Comparison of ENCODE assay signal across 8 cellular contexts in genomic region chr10:87083576-87084290, GRCh38. TPM values are rescaled to one million over a fixed set of nuclear protein-coding genes. Genes with fewer than 3 reads are reported as not detected.
DNase-seq lines count a peak whose midpoint lies in the region; ATAC-seq, FAIRE-seq and TF ChIP-seq lines count a peak whose summit lies in the region.
"Not testable (repeated sequence)": the region's sequence is repeated elsewhere in the genome, so short reads cannot be mapped to it uniquely, and the experiment has no call there.

No MANE protein-coding gene starts in this region.

- H3K27ac ChIP-seq in AG04450 (ENCODE audit: low read depth, low read length) (peak overlapping the region; percentile 90), endothelial cell of umbilical vein (ENCODE audit: insufficient read depth, low read depth, low read length) (peak overlapping the region; percentile 90), HepG2 (ENCODE audit: extremely low read length, insufficient read depth, low read length) (peak overlapping the region; percentile 67), skin epidermis (peak overlapping the region in 19 of 21 experiments; percentile 19 to 85 (median 67))

- TF ChIP-seq RAD21 in HepG2 (CRISPR knock-in tag; IDR thresholded peaks at IDR 0.05): not testable (repeated sequence)

- H3K9ac ChIP-seq in endothelial cell of umbilical vein (replicated peaks; ENCODE audit: extremely low read depth, insufficient read depth, low read length) (peak overlapping the region; percentile 49), HepG2 (ENCODE audit: insufficient read depth, low read depth, low read length) (0 out of 2 replicates have a peak overlapping the region, but pooled peaks have one; percentile 29)

- WGBS in HepG2 (ENCODE audit: low lambda C conversion rate): 24% methylated on average over 5 of the region's 5 CpGs

- not testable (repeated sequence) for H3K9me3 ChIP-seq in AG04450 (ENCODE audit: control insufficient read depth, insufficient read depth, low read length); endothelial cell of umbilical vein (replicated peaks; ENCODE audit: control insufficient read depth, insufficient read depth, low read length); HepG2 (ENCODE audit: low read length)

- H3K27me3 Mint-ChIP-seq in activated naive CD8-positive, alpha-beta T cell treated with anti-CD3 and anti-CD28 coated beads, Interleukin-2, amount 50 U/mL, for 24 hours: not testable (repeated sequence)

- H3K79me2 ChIP-seq in endothelial cell of umbilical vein (ENCODE audit: control insufficient read depth, insufficient read depth, low read length): peaks cover 51% of the 10 kb centered on the region
- peaks cover 76% of the 10 kb centered on the region for H3K79me2 ChIP-seq in HepG2 (ENCODE audit: insufficient read depth, low read length)

- peaks cover 62% of the 10 kb centered on the region for H3K4me1 Mint-ChIP-seq in activated naive CD8-positive, alpha-beta T cell treated with anti-CD3 and anti-CD28 coated beads, Interleukin-2, amount 50 U/mL, for 24 hours

- H3K36me3 Mint-ChIP-seq in activated naive CD8-positive, alpha-beta T cell treated with anti-CD3 and anti-CD28 coated beads, Interleukin-2, amount 50 U/mL, for 24 hours (ENCODE audit: low read depth): peaks cover 49% of the 10 kb centered on the region

- not testable (repeated sequence) for H4K20me1 ChIP-seq in endothelial cell of umbilical vein (replicated peaks; ENCODE audit: control insufficient read depth, extremely low read depth, insufficient read depth, low read length)
- H4K20me1 ChIP-seq in HepG2 (ENCODE audit: insufficient read depth, low read length): peaks cover 63% of the 10 kb centered on the region

- CTCF ChIA-PET in AG04450 (lab: Charles Lee); HepG2 (lab: Yijun Ruan, JAX; ENCODE audit: low intra/inter-chr PET ratio, low total read pairs): not testable (repeated sequence)
- CTCF ChIA-PET in endothelial cell of umbilical vein (lab: Charles Lee): interaction anchor here (0.7 to 2.0 kb wide), 3 partner anchors 9 to 12 kb away, joined by 4 to 9 read pairs (median 5); partner anchors contain the start of gene SHLD2

- H3K4me2 ChIP-seq in endothelial cell of umbilical vein (ENCODE audit: insufficient read depth, low read length): peak overlapping the region; percentile 39
- H3K4me2 ChIP-seq in HepG2 (ENCODE audit: low read depth, low read length): peak overlapping the region; percentile 45

- intact Hi-C loops in endothelial cell of umbilical vein (cut with micrococcal nuclease): loop anchor here (1.0 to 2.0 kb wide), 2 partner anchors 9 to 115 kb away; partner anchors contain the start of gene ADIRF
- intact Hi-C loops in HepG2 (cut with micrococcal nuclease; ENCODE audit: unreplicated experiment): not testable (repeated sequence)

- TF ChIP-seq CTCF in AG04450 (IDR thresholded peaks at IDR 0.05; ENCODE audit: low read depth, low read length); endothelial cell of umbilical vein (IDR thresholded peaks at IDR 0.05; ENCODE audit: extremely low read depth in 1 of 2, insufficient read depth in 1 of 2, low read depth in 1 of 2, low read length in 2 of 2); HepG2 (CRISPR knock-in tag; IDR thresholded peaks at IDR 0.05): not testable (repeated sequence)

- FAIRE-seq in endothelial cell of umbilical vein (lab: Jason Lieb, UNC); HepG2 (lab: Jason Lieb, UNC): not testable (repeated sequence)

- ATAC-seq in GM21423 (IDR thresholded peaks at IDR 0.05; ENCODE audit: unreplicated experiment) (peak; percentile 34), HG03354 (IDR thresholded peaks at IDR 0.05; ENCODE audit: poor library complexity, severe bottlenecking, unreplicated experiment) (peak; percentile 54), HepG2 (peak; percentile 87)
- ATAC-seq in activated naive CD8-positive, alpha-beta T cell treated with anti-CD3 and anti-CD28 coated beads, Interleukin-2, amount 50 U/mL, for 24 hours: peak; percentile 77

- peak overlapping the region; percentile 95 for H3K27ac Mint-ChIP-seq in activated naive CD8-positive, alpha-beta T cell treated with anti-CD3 and anti-CD28 coated beads, Interleukin-2, amount 50 U/mL, for 24 hours

- not testable (repeated sequence) for TF ChIP-seq POLR2A in endothelial cell of umbilical vein (IDR thresholded peaks at IDR 0.05; ENCODE audit: low read depth, low read length)
- TF ChIP-seq POLR2A in HepG2 (IDR thresholded peaks at IDR 0.05; ENCODE audit: insufficient read depth in 1 of 2, low read depth in 2 of 2, low read length in 2 of 2): 0 out of 4 replicates have a peak, but pooled peaks of 1 of the 2 experiments have one; percentile 3

- TF ChIP-seq EP300 in HepG2 (IDR thresholded peaks at IDR 0.05; ENCODE audit: low read depth in 2 of 2, low read length in 2 of 2); HepG2 (CRISPR knock-in tag; IDR thresholded peaks at IDR 0.05; ENCODE audit: borderline replicate concordance): not testable (repeated sequence)

- POLR2A ChIA-PET in AG04450 (lab: Yijun Ruan, JAX) (interaction anchor here (1.1 to 1.7 kb wide), 2 partner anchors 9 to 11 kb away, joined by 3 to 4 read pairs; partner anchors contain the start of genes GLUD1 and SHLD2), HepG2 (lab: Yijun Ruan, JAX) (interaction anchor here (1.1 to 3.3 kb wide), 2 partner anchors 9 to 12 kb away, joined by 3 to 14 read pairs; no protein-coding TSS in a partner anchor)
- POLR2A ChIA-PET in endothelial cell of umbilical vein (lab: Charles Lee): not testable (repeated sequence)

- DNase-seq in AG04450 (ENCODE audit: low read depth, low spot score) (peak; percentile 30), T-helper 1 cell (peak in 4 of 5 donors; percentile 23 to 44 (median 28)), endothelial cell of umbilical vein (ENCODE audit: low read depth, low spot score) (peak; percentile 84), HepG2 (ENCODE audit: low spot score) (peak; percentile 66)
- DNase-seq in activated naive CD8-positive, alpha-beta T cell treated with anti-CD3 and anti-CD28 coated beads, Interleukin-2, amount 50 U/mL, for 24 hours: not testable (repeated sequence)

- H3K9me3 Mint-ChIP-seq in activated naive CD8-positive, alpha-beta T cell treated with anti-CD3 and anti-CD28 coated beads, Interleukin-2, amount 50 U/mL, for 24 hours: not testable (repeated sequence)

- H3K4me1 ChIP-seq in endothelial cell of umbilical vein (ENCODE audit: control insufficient read depth, extremely low read depth, insufficient read depth, low read length) (peaks cover 30% of the 10 kb centered on the region), HepG2 (ENCODE audit: insufficient read depth, low read length) (peaks cover 71% of the 10 kb centered on the region)

- H3K4me3 ChIP-seq in AG04450 (ENCODE audit: low read depth, low read length); endothelial cell of umbilical vein (replicated peaks in 1 of 3; ENCODE audit: insufficient read depth in 1 of 3, low read depth in 1 of 3, low read length in 3 of 3); HepG2 (replicated peaks in 1 of 3; ENCODE audit: insufficient read depth in 1 of 3, low read depth in 2 of 3, low read length in 3 of 3); skin epidermis: not testable (repeated sequence)

- H3K9me1 ChIP-seq in endothelial cell of umbilical vein (replicated peaks; ENCODE audit: control insufficient read depth, extremely low read depth, insufficient read depth, low read length): not testable (repeated sequence)

- H3K27me3 ChIP-seq in AG04450 (ENCODE audit: control insufficient read depth, insufficient read depth, low read length); endothelial cell of umbilical vein (ENCODE audit: control insufficient read depth in 2 of 2, insufficient read depth in 2 of 2, low read length in 2 of 2); HepG2 (ENCODE audit: control insufficient read depth in 1 of 2, insufficient read depth in 2 of 2, low read length in 2 of 2): not testable (repeated sequence)

- TSS peak; percentile 75 for BruUV-seq in endothelial cell of umbilical vein (replicated peaks; lab: Mats Ljungman, UMichigan)
- not testable (repeated sequence) for BruUV-seq in HepG2 (replicated peaks; lab: Mats Ljungman, UMichigan)

- H3K36me3 ChIP-seq in endothelial cell of umbilical vein (ENCODE audit: control insufficient read depth in 2 of 2, extremely low read depth in 1 of 2, insufficient read depth in 2 of 2, low read length in 2 of 2): not testable (repeated sequence)
- peaks cover 2 to 23% of the 10 kb centered on the region in 2 experiments; a peak in 4 of 5 replicates for H3K36me3 ChIP-seq in HepG2 (replicated peaks in 1 of 2; ENCODE audit: control insufficient read depth in 1 of 2, insufficient read depth in 2 of 2, low read length in 2 of 2)

- not testable (repeated sequence) for H2AFZ ChIP-seq in endothelial cell of umbilical vein (ENCODE audit: low read depth, low read length); HepG2 (ENCODE audit: low read length)

- in situ Hi-C loops in HepG2 (cut with HindIII; ENCODE audit: extremely low pct_ligation_motif_present, low pct_unique_long_range_greater_than_20kb): not testable (repeated sequence)

- peak overlapping the region; percentile 49 for H3K4me3 Mint-ChIP-seq in activated naive CD8-positive, alpha-beta T cell treated with anti-CD3 and anti-CD28 coated beads, Interleukin-2, amount 50 U/mL, for 24 hours

- dilution Hi-C loops in endothelial cell of umbilical vein (cut with MboI; ENCODE audit: extremely low pct_ligation_motif_present, low sequenced_read_pairs): not testable (repeated sequence)

RNA-seq across cellular contexts. Expression of gene GLUD1, which starts 10.9 kb away (rescaled TPM):
- polyA plus RNA-seq in AG04450 (2011; rRNA removed): 108 and 127 TPM in 2 replicates
- 79.0 and 94.0 TPM in 2 replicates for polyA minus RNA-seq in AG04450 (2011; rRNA and poly(A)+ RNA removed)
- 86.6 and 94.7 TPM in 2 replicates for total RNA-seq in endothelial cell of umbilical vein
- 34.1 and 41.9 TPM in 2 replicates for polyA plus RNA-seq in endothelial cell of umbilical vein
- 48.4 and 49.4 TPM in 2 replicates for polyA plus RNA-seq in endothelial cell of umbilical vein (2011; cell fraction: cytosol; rRNA removed)
- 46.3 and 52.0 TPM in 2 replicates for polyA plus RNA-seq in endothelial cell of umbilical vein (2011; cell fraction: nucleus; rRNA removed)
- 105 and 122 TPM in 2 replicates for polyA plus RNA-seq in endothelial cell of umbilical vein (2012)
- 65.3 and 69.5 TPM in 2 replicates for polyA minus RNA-seq in endothelial cell of umbilical vein
- polyA minus RNA-seq in endothelial cell of umbilical vein (2011; cell fraction: cytosol; rRNA and poly(A)+ RNA removed): 60.5 TPM
- 24.5 and 33.5 TPM in 2 replicates for polyA minus RNA-seq in endothelial cell of umbilical vein (2011; cell fraction: nucleus; rRNA and poly(A)+ RNA removed)
- total RNA-seq in HepG2 (2016; rRNA removed; fragmentation: Illumina TruSeq; extraction: Trizol): 798 and 1,108 TPM in 2 replicates
- total RNA-seq in HepG2 (2016; cell fraction: cytosol; rRNA removed; fragmentation: Illumina TruSeq; extraction: Trizol; ENCODE audit: low read depth): 64.0 and 73.9 TPM in 2 replicates
- 786 and 1,126 TPM in 2 replicates for total RNA-seq in HepG2 (2016; cell fraction: insoluble cytoplasmic fraction; rRNA removed; fragmentation: Illumina TruSeq; extraction: Trizol)
- 188 and 209 TPM in 2 replicates for total RNA-seq in HepG2 (2016; cell fraction: membrane; rRNA removed; fragmentation: Illumina TruSeq; extraction: Trizol)
- total RNA-seq in HepG2 (2016; cell fraction: nucleus; rRNA removed; fragmentation: Illumina TruSeq; extraction: Trizol): 366 and 405 TPM in 2 replicates
- 286 and 301 TPM in 2 replicates for polyA plus RNA-seq in HepG2 (2011; rRNA removed)
- polyA plus RNA-seq in HepG2 (2011; cell fraction: cytosol; rRNA removed): 188 and 249 TPM in 2 replicates
- 143 and 202 TPM in 2 replicates for polyA plus RNA-seq in HepG2 (2011; cell fraction: nucleus; rRNA removed)
- 464 and 581 TPM in 2 replicates for polyA plus RNA-seq in HepG2 (2012)
- 39.0 and 41.7 TPM in 2 replicates for polyA plus RNA-seq in HepG2 (2016; cell fraction: cytosol; fragmentation: Illumina TruSeq; extraction: Trizol; ENCODE audit: low read depth)
- polyA plus RNA-seq in HepG2 (2016; cell fraction: insoluble cytoplasmic fraction; fragmentation: Illumina TruSeq; extraction: Trizol; ENCODE audit: low read depth): 924 and 945 TPM in 2 replicates
- polyA plus RNA-seq in HepG2 (2016; cell fraction: membrane; fragmentation: Illumina TruSeq; extraction: Trizol; ENCODE audit: low read depth): 110 and 122 TPM in 2 replicates
- polyA plus RNA-seq in HepG2 (2016; cell fraction: nucleus; fragmentation: Illumina TruSeq; extraction: Trizol; ENCODE audit: insufficient read depth, low read depth): 429 and 441 TPM in 2 replicates
- polyA minus RNA-seq in HepG2 (2011; rRNA and poly(A)+ RNA removed; ENCODE audit: low replicate concordance): 55.8 and 268 TPM in 2 replicates
- polyA minus RNA-seq in HepG2 (2011; cell fraction: cytosol; rRNA and poly(A)+ RNA removed): 325 and 361 TPM in 2 replicates
- 171 and 236 TPM in 2 replicates for polyA minus RNA-seq in HepG2 (2011; cell fraction: nucleus; rRNA and poly(A)+ RNA removed)

RNA-seq across cellular contexts. Expression of gene SHLD2, which starts 11.3 kb away (rescaled TPM):
- polyA plus RNA-seq in AG04450 (2011; rRNA removed): 18.0 and 24.2 TPM in 2 replicates
- 8.0 and 18.6 TPM in 2 replicates for polyA minus RNA-seq in AG04450 (2011; rRNA and poly(A)+ RNA removed)
- total RNA-seq in endothelial cell of umbilical vein: 19.2 and 22.4 TPM in 2 replicates
- polyA plus RNA-seq in endothelial cell of umbilical vein: 4.8 and 6.1 TPM in 2 replicates
- polyA plus RNA-seq in endothelial cell of umbilical vein (2011; cell fraction: cytosol; rRNA removed): 8.0 and 8.4 TPM in 2 replicates
- 14.3 and 18.1 TPM in 2 replicates for polyA plus RNA-seq in endothelial cell of umbilical vein (2011; cell fraction: nucleus; rRNA removed)
- polyA plus RNA-seq in endothelial cell of umbilical vein (2012): 11.4 and 19.1 TPM in 2 replicates
- polyA minus RNA-seq in endothelial cell of umbilical vein: 9.1 and 11.8 TPM in 2 replicates
- 25.9 TPM for polyA minus RNA-seq in endothelial cell of umbilical vein (2011; cell fraction: cytosol; rRNA and poly(A)+ RNA removed)
- polyA minus RNA-seq in endothelial cell of umbilical vein (2011; cell fraction: nucleus; rRNA and poly(A)+ RNA removed): 14.3 and 17.6 TPM in 2 replicates
- total RNA-seq in HepG2 (2016; rRNA removed; fragmentation: Illumina TruSeq; extraction: Trizol): 53.7 and 79.4 TPM in 2 replicates
- total RNA-seq in HepG2 (2016; cell fraction: cytosol; rRNA removed; fragmentation: Illumina TruSeq; extraction: Trizol; ENCODE audit: low read depth): 27.4 and 29.8 TPM in 2 replicates
- total RNA-seq in HepG2 (2016; cell fraction: insoluble cytoplasmic fraction; rRNA removed; fragmentation: Illumina TruSeq; extraction: Trizol): 54.2 and 78.8 TPM in 2 replicates
- total RNA-seq in HepG2 (2016; cell fraction: membrane; rRNA removed; fragmentation: Illumina TruSeq; extraction: Trizol): 64.3 and 72.7 TPM in 2 replicates
- 45.4 and 47.2 TPM in 2 replicates for total RNA-seq in HepG2 (2016; cell fraction: nucleus; rRNA removed; fragmentation: Illumina TruSeq; extraction: Trizol)
- polyA plus RNA-seq in HepG2 (2011; rRNA removed): 22.6 and 25.7 TPM in 2 replicates
- polyA plus RNA-seq in HepG2 (2011; cell fraction: cytosol; rRNA removed): 9.1 and 15.2 TPM in 2 replicates
- 11.8 and 16.3 TPM in 2 replicates for polyA plus RNA-seq in HepG2 (2011; cell fraction: nucleus; rRNA removed)
- 32.6 and 35.2 TPM in 2 replicates for polyA plus RNA-seq in HepG2 (2012)
- 12.4 and 15.4 TPM in 2 replicates for polyA plus RNA-seq in HepG2 (2016; cell fraction: cytosol; fragmentation: Illumina TruSeq; extraction: Trizol; ENCODE audit: low read depth)
- 46.3 and 51.5 TPM in 2 replicates for polyA plus RNA-seq in HepG2 (2016; cell fraction: insoluble cytoplasmic fraction; fragmentation: Illumina TruSeq; extraction: Trizol; ENCODE audit: low read depth)
- polyA plus RNA-seq in HepG2 (2016; cell fraction: membrane; fragmentation: Illumina TruSeq; extraction: Trizol; ENCODE audit: low read depth): 29.5 and 30.4 TPM in 2 replicates
- polyA plus RNA-seq in HepG2 (2016; cell fraction: nucleus; fragmentation: Illumina TruSeq; extraction: Trizol; ENCODE audit: insufficient read depth, low read depth): 45.4 and 46.0 TPM in 2 replicates
- 12.5 and 21.0 TPM in 2 replicates for polyA minus RNA-seq in HepG2 (2011; rRNA and poly(A)+ RNA removed; ENCODE audit: low replicate concordance)
- polyA minus RNA-seq in HepG2 (2011; cell fraction: cytosol; rRNA and poly(A)+ RNA removed): 22.2 and 26.3 TPM in 2 replicates
- polyA minus RNA-seq in HepG2 (2011; cell fraction: nucleus; rRNA and poly(A)+ RNA removed): 45.1 and 52.1 TPM in 2 replicates

Comparison
In these comparisons a context has a peak if more than half of its experiments do, and no peak if none do; other contexts are left out.
1. ATAC-seq: peak in every context shown above with its lines; median percentile 87 in HepG2; 77 in activated naive CD8-positive, alpha-beta T cell treated with anti-CD3 and anti-CD28 coated beads, Interleukin-2, amount 50 U/mL, for 24 hours; 54 in HG03354; 34 in GM21423.